8 cellular contexts compared by ENCODE assay signal in the genomic region with DNA sequence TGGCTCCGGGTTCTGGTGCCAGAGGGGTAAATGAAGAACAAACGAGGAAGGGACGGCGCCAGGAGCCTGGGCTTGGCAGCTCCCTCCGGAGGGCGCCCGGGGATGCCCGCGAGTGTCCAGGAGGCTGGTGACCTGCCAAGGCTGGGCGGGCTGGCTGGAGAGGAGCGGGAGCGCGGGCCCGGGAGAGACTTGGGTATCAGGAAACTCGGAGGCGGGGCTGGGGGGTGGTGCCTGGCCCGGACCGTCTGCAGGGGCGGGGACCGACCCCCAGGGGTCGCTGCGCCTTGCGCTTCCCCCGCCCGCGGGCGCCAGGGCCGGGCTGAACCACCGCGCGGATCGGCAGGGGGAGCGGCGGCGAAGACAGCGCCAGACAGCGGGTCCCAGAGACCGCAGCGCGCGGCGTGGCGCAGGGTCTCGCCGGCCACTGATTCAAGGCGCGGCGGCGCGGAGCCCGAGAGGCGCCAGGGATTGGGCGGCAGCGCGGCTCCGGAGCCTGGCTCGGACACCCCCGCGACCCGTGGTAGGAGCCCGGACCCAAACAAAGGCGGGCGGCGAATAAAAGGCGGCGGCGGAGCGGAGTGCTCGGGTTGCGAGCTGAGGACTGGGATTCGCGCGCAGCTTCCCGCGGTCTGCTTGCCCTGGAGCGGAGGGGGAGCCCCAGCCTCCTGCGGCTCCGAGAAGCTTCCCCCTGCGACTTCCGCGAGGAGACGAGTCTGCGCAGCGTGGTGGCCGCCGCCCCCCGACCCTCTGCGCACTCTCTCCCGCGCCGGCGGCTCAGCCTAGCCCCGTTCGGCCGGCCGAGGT. TPM values are rescaled to one million over a fixed set of nuclear protein-coding genes. Genes with fewer than 3 reads are reported as not detected.
DNase-seq lines count a peak whose midpoint lies in the region; TF ChIP-seq lines count a peak whose summit lies in the region.

A gene with protein sequence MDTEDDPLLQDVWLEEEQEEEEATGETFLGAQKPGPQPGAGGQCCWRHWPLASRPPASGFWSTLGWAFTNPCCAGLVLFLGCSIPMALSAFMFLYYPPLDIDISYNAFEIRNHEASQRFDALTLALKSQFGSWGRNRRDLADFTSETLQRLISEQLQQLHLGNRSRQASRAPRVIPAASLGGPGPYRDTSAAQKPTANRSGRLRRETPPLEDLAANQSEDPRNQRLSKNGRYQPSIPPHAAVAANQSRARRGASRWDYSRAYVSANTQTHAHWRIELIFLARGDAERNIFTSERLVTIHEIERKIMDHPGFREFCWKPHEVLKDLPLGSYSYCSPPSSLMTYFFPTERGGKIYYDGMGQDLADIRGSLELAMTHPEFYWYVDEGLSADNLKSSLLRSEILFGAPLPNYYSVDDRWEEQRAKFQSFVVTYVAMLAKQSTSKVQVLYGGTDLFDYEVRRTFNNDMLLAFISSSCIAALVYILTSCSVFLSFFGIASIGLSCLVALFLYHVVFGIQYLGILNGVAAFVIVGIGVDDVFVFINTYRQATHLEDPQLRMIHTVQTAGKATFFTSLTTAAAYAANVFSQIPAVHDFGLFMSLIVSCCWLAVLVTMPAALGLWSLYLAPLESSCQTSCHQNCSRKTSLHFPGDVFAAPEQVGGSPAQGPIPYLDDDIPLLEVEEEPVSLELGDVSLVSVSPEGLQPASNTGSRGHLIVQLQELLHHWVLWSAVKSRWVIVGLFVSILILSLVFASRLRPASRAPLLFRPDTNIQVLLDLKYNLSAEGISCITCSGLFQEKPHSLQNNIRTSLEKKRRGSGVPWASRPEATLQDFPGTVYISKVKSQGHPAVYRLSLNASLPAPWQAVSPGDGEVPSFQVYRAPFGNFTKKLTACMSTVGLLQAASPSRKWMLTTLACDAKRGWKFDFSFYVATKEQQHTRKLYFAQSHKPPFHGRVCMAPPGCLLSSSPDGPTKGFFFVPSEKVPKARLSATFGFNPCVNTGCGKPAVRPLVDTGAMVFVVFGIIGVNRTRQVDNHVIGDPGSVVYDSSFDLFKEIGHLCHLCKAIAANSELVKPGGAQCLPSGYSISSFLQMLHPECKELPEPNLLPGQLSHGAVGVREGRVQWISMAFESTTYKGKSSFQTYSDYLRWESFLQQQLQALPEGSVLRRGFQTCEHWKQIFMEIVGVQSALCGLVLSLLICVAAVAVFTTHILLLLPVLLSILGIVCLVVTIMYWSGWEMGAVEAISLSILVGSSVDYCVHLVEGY (N-terminal part only) (plus strand): TSS at position 585 of the 804 bp plus-strand sequence. CDS start 21,838 bp downstream, outside the sequence.

- no peak within 1 kb of the TSS for H3K27ac ChIP-seq in iPS DF 6.9 (ENCODE audit: low read length)
- H3K27ac ChIP-seq in skin epidermis, result no peak within 1 kb of the TSS

- in situ Hi-C loops in G401 (cut with HindIII; ENCODE audit: low sequenced_read_pairs) (loop anchor here (25.0 kb wide), 1 partner anchor 159 kb away; no protein-coding TSS in a partner anchor), astrocyte of the cerebellum (cut with HindIII; ENCODE audit: low sequenced_read_pairs) (loop anchor here (25.0 kb wide), 1 partner anchor 134 kb away; no protein-coding TSS in a partner anchor)

- H3K4me3 ChIP-seq in HFF-Myc (replicated peaks; ENCODE audit: low read depth, low read length) (peak within 1 kb of the TSS; percentile 44), astrocyte of the cerebellum (ENCODE audit: low read depth, low read length) (peak within 1 kb of the TSS; percentile 45), iPS DF 6.9 (ENCODE audit: low read length) (peak within 1 kb of the TSS; percentile 87), skin epidermis (peak within 1 kb of the TSS; percentile 33 to 57 (median 38))

- WGBS in iPS DF 6.9 (ENCODE audit: insufficient coverage, insufficient read length), result no CpG with 5 or more reads among the region's 96 CpGs

- TF ChIP-seq CTCF in HFF-Myc (IDR thresholded peaks at IDR 0.05; ENCODE audit: low read depth, low read length, missing control alignments) (peak; percentile 55), astrocyte of the cerebellum (IDR thresholded peaks at IDR 0.05; ENCODE audit: low read depth, low read length, missing control alignments) (peak; percentile 47)

- no peaks in the 10 kb centered on the region for H3K9me3 ChIP-seq in iPS DF 6.9 (ENCODE audit: control insufficient read depth, insufficient read depth, low read length)

- DNase-seq in G401 (ENCODE audit: low spot score) (peak; percentile 79), HFF-Myc (ENCODE audit: extremely low read depth, low read depth) (peak; percentile 22), NCI-H128 (lab: John Stamatoyannopoulos, UW; ENCODE audit: unreplicated experiment) (peak; percentile 91), astrocyte of the cerebellum (ENCODE audit: low read depth) (no peak), iPS DF 6.9 (ENCODE audit: low read depth, low spot score) (no peak), RKO (ENCODE audit: low spot score) (no peak)
- DNase-seq in T-helper 2 cell treated with Interferon-gamma antibody and Interleukin-4, amounts not matched to agents 5 μg/mL and 100 μg/mL, for 36 hours (ENCODE audit: low spot score), result peak; percentile 58

- H3K27me3 Mint-ChIP-seq in T-helper 2 cell treated with Interferon-gamma antibody and Interleukin-4, amounts not matched to agents 5 μg/mL and 100 μg/mL, for 36 hours (ENCODE audit: low read depth), result peaks cover 34% of the 10 kb centered on the region

- no peaks in the 10 kb centered on the region for H3K36me3 ChIP-seq in iPS DF 6.9 (ENCODE audit: control insufficient read depth, insufficient read depth, low read length)

- peaks cover 2% of the 10 kb centered on the region for H3K4me1 Mint-ChIP-seq in T-helper 2 cell treated with Interferon-gamma antibody and Interleukin-4, amounts not matched to agents 5 μg/mL and 100 μg/mL, for 36 hours (ENCODE audit: low read depth)

- H3K4me1 ChIP-seq in iPS DF 6.9 (ENCODE audit: control insufficient read depth, insufficient read depth, low read length), result peaks cover 2% of the 10 kb centered on the region

- no peaks in the 10 kb centered on the region for H3K9me3 Mint-ChIP-seq in T-helper 2 cell treated with Interferon-gamma antibody and Interleukin-4, amounts not matched to agents 5 μg/mL and 100 μg/mL, for 36 hours

- H3K4me3 Mint-ChIP-seq in T-helper 2 cell treated with Interferon-gamma antibody and Interleukin-4, amounts not matched to agents 5 μg/mL and 100 μg/mL, for 36 hours, result peak within 1 kb of the TSS; percentile 56

- H3K36me3 Mint-ChIP-seq in T-helper 2 cell treated with Interferon-gamma antibody and Interleukin-4, amounts not matched to agents 5 μg/mL and 100 μg/mL, for 36 hours (ENCODE audit: low read depth), result no peaks in the 10 kb centered on the region

- no peak within 1 kb of the TSS for H3K27ac Mint-ChIP-seq in T-helper 2 cell treated with Interferon-gamma antibody and Interleukin-4, amounts not matched to agents 5 μg/mL and 100 μg/mL, for 36 hours

- peaks cover 4% of the 10 kb centered on the region; the same call in 1 of the 2 replicates for H3K27me3 ChIP-seq in iPS DF 6.9 (ENCODE audit: control insufficient read depth, insufficient read depth, low read length)

RNA-seq across cellular contexts. Expression of the gene that starts here (rescaled TPM):
- total RNA-seq in G401 (2014; rRNA removed; shearing (Covaris generic)), result not detected in 2 replicates

Comparison
In these comparisons a context has a peak if more than half of its experiments do, and no peak if none do; other contexts are left out.
1. Peak in DNase-seq in G401; RNA of the gene not detected or under 1 TPM.
2. DNase-seq: peak in HFF-Myc (single experiment), NCI-H128 (single experiment) and T-helper 2 cell treated with Interferon-gamma antibody and Interleukin-4, amounts not matched to agents 5 μg/mL and 100 μg/mL, for 36 hours (single experiment); none in astrocyte of the cerebellum (single experiment), iPS DF 6.9 (single experiment) and RKO (single experiment).
3. Peak in every context shown above with its lines, with median percentiles within 50 percentile points of each other: H3K4me3 ChIP-seq.